Comparison of ENCODE assay signal across 9 cellular contexts in genomic region chr6:3592371-3592941, GRCh38.
A peak's percentile ranks its signal among the peaks of the same experiment; 100 is the strongest.
DNase-seq lines count a peak whose midpoint lies in the region; ATAC-seq and TF ChIP-seq lines count a peak whose summit lies in the region.
"Had no signal": no experiment of that assay in that cellular context is flagged by ENCODE, and none has a peak within 500 bp of the region (broad histone marks: within the 10 kb centered on the region; RNA-seq: fewer than 3 reads in every experiment).

No MANE protein-coding gene starts in this region.

- RAD21 ChIA-PET in HCT116 (lab: Charles Lee; ENCODE audit: low non-redundant PET in 1 of 2, low total read pairs in 2 of 2, uncharacterized antibody in 2 of 2, unreplicated experiment in 2 of 2), result no interaction called here

- no peaks in the 10 kb centered on the region for H3K36me3 ChIP-seq in HCT116 (ENCODE audit: control insufficient read depth in 1 of 2, insufficient read depth in 2 of 2, low read length in 2 of 2)

- ATAC-seq in HCT116 (no peak), SK-N-SH treated with all-trans-retinoic acid at 6 μM for 48 hours (no peak), GM21825 (IDR thresholded peaks at IDR 0.05; ENCODE audit: unreplicated experiment) (no peak)
- peak; percentile 45 for ATAC-seq in stimulated activated effector memory CD8-positive, alpha-beta T cell treated with anti-CD3 and anti-CD28 coated beads, Interleukin-12 subunit alpha, Interleukin-12 subunit beta, amount 100 ng/mL, for 72 hours

- POLR2A ChIA-PET in HCT116 (lab: Charles Lee) (no interaction called here), RWPE1 (lab: Yijun Ruan, JAX; ENCODE audit: low non-redundant PET) (no interaction called here)

- H3K4me3 Mint-ChIP-seq in stimulated activated effector memory CD8-positive, alpha-beta T cell treated with anti-CD3 and anti-CD28 coated beads, Interleukin-12 subunit alpha, Interleukin-12 subunit beta, amount 100 ng/mL, for 72 hours, result no peak overlapping the region
- no peak overlapping the region for H3K4me3 Mint-ChIP-seq in glutamatergic neuron (ENCODE audit: unreplicated experiment)
- H3K4me3 Mint-ChIP-seq: natural killer cell had no signal

- TF ChIP-seq POLR2A in HCT116 (IDR thresholded peaks at IDR 0.05; ENCODE audit: borderline replicate concordance, extremely low read depth, insufficient read depth, insufficient read length), result no peak

- DNase-seq in HCT116 (ENCODE audit: low read depth, low spot score) (peak; percentile 24), RWPE1 (ENCODE audit: low spot score) (peak; percentile 93), fibroblast of gingiva (ENCODE audit: low read depth) (peak; percentile 95), glutamatergic neuron (no peak)
- DNase-seq in stimulated activated effector memory CD8-positive, alpha-beta T cell treated with anti-CD3 and anti-CD28 coated beads, Interleukin-12 subunit alpha, Interleukin-12 subunit beta, amount 100 ng/mL, for 72 hours (ENCODE audit: low spot score in 2 of 2), result no peak
- no peak for DNase-seq in stimulated activated CD4-positive, alpha-beta T cell treated with anti-CD3 and anti-CD28 coated beads, Interleukin-2, amount 100 ng/mL, for 48 hours
- DNase-seq: natural killer cell had no signal

- H3K27ac ChIP-seq in HCT116 (ENCODE audit: low read depth, low read length), result no peak overlapping the region
- H3K27ac ChIP-seq in RWPE1, result peak overlapping the region; percentile 89

- no peaks in the 10 kb centered on the region for H3K79me2 ChIP-seq in HCT116 (ENCODE audit: insufficient read depth, low read length)

- no peak overlapping the region for H3K27ac Mint-ChIP-seq in stimulated activated effector memory CD8-positive, alpha-beta T cell treated with anti-CD3 and anti-CD28 coated beads, Interleukin-12 subunit alpha, Interleukin-12 subunit beta, amount 100 ng/mL, for 72 hours
- H3K27ac Mint-ChIP-seq in glutamatergic neuron (ENCODE audit: unreplicated experiment), result no peak overlapping the region
- H3K27ac Mint-ChIP-seq: natural killer cell had no signal

- H3K27me3 ChIP-seq in HCT116 (ENCODE audit: insufficient read depth, low read length), result no peaks in the 10 kb centered on the region

- intact Hi-C loops in HCT116 (cut with micrococcal nuclease), result no loop called here

- H3K4me1 ChIP-seq in HCT116 (ENCODE audit: control insufficient read depth in 1 of 2, insufficient read depth in 2 of 2, low read length in 2 of 2), result peaks cover 0 to 10% of the 10 kb centered on the region in 2 experiments; a peak in 2 of 4 replicates

- H3K9ac ChIP-seq in HCT116 (ENCODE audit: low read length), result no peak overlapping the region

- TF ChIP-seq CTCF in HCT116 (IDR thresholded peaks at IDR 0.05 in 2 of 3, conservative IDR thresholded peaks at IDR 0.05 in 1 of 3; ENCODE audit: borderline replicate concordance in 1 of 3, insufficient read depth in 1 of 3, low read depth in 2 of 3, low read length in 2 of 3) (no peak), RWPE1 (conservative IDR thresholded peaks at IDR 0.05; ENCODE audit: low read depth) (no peak), glutamatergic neuron (IDR thresholded peaks at IDR 0.05; ENCODE audit: partially characterized antibody, unreplicated experiment) (no peak)

- no peaks in the 10 kb centered on the region for H3K9me3 Mint-ChIP-seq in stimulated activated effector memory CD8-positive, alpha-beta T cell treated with anti-CD3 and anti-CD28 coated beads, Interleukin-12 subunit alpha, Interleukin-12 subunit beta, amount 100 ng/mL, for 72 hours
- H3K9me3 Mint-ChIP-seq in glutamatergic neuron (ENCODE audit: unreplicated experiment), result no peaks in the 10 kb centered on the region
- H3K9me3 Mint-ChIP-seq: natural killer cell had no signal

- H3K4me3 ChIP-seq in HCT116 (replicated peaks in 1 of 2; ENCODE audit: low read depth in 1 of 2, low read length in 2 of 2), result no peak overlapping the region

- H3K36me3 Mint-ChIP-seq in stimulated activated effector memory CD8-positive, alpha-beta T cell treated with anti-CD3 and anti-CD28 coated beads, Interleukin-12 subunit alpha, Interleukin-12 subunit beta, amount 100 ng/mL, for 72 hours, result no peaks in the 10 kb centered on the region
- H3K36me3 Mint-ChIP-seq in glutamatergic neuron (ENCODE audit: unreplicated experiment), result peaks cover 5% of the 10 kb centered on the region
- H3K36me3 Mint-ChIP-seq: natural killer cell had no signal

- no peak for TF ChIP-seq RAD21 in HCT116 (IDR thresholded peaks at IDR 0.05; ENCODE audit: low read depth)

- no TSS peak for BruUV-seq in HCT116 (replicated peaks; lab: Mats Ljungman, UMichigan)

- no peaks in the 10 kb centered on the region for H3K4me1 Mint-ChIP-seq in stimulated activated effector memory CD8-positive, alpha-beta T cell treated with anti-CD3 and anti-CD28 coated beads, Interleukin-12 subunit alpha, Interleukin-12 subunit beta, amount 100 ng/mL, for 72 hours
- H3K4me1 Mint-ChIP-seq in glutamatergic neuron (ENCODE audit: low read depth, unreplicated experiment), result no peaks in the 10 kb centered on the region

- CTCF ChIA-PET in HCT116 (lab: Charles Lee), result no interaction called here
- CTCF ChIA-PET in RWPE1 (lab: Yijun Ruan, JAX), result interaction anchor here (0.6 to 1.5 kb wide), 2 partner anchors 20 to 66 kb away, joined by 3 read pairs; no protein-coding TSS in a partner anchor

- H2AFZ ChIP-seq in HCT116 (ENCODE audit: low read depth, low read length, poor library complexity, severe bottlenecking), result no peak overlapping the region

- peaks cover 1% of the 10 kb centered on the region for H3K27me3 Mint-ChIP-seq in glutamatergic neuron (ENCODE audit: unreplicated experiment)

- H3K9me3 ChIP-seq in HCT116 (ENCODE audit: control insufficient read depth in 1 of 2, insufficient read depth in 1 of 2, low read depth in 1 of 2, low read length in 2 of 2), result peaks cover 0 to under 1% of the 10 kb centered on the region in 2 experiments; a peak in 1 of 4 replicates

- H4K20me1 ChIP-seq in HCT116 (ENCODE audit: insufficient read depth), result no peaks in the 10 kb centered on the region

- H3K9me2 ChIP-seq in HCT116 (ENCODE audit: insufficient read depth), result no peaks in the 10 kb centered on the region

- H3K4me2 ChIP-seq in HCT116 (ENCODE audit: low read length), result 0 out of 2 replicates have a peak overlapping the region, but pooled peaks have one; percentile 3

TF ChIP-seq in HCT116, 20 proteins besides CTCF, POLR2A, EP300 and RAD21 (continues in another document):
- TF ChIP-seq ATF3 (IDR thresholded peaks at IDR 0.05) (peak; percentile 77; the same call in 1 of the 2 replicates), JUND (IDR thresholded peaks at IDR 0.05) (peak; percentile 40; the same call in 1 of the 2 replicates), SIN3A (IDR thresholded peaks at IDR 0.05; ENCODE audit: low read depth) (peak; percentile 50; the same call in 1 of the 2 replicates), POLR2AphosphoS5 (IDR thresholded peaks at IDR 0.05; ENCODE audit: low read depth, low read length) (no peak), ZFX (IDR thresholded peaks at IDR 0.05) (no peak), EZH2 (IDR thresholded peaks at IDR 0.05) (no peak), SP1 (IDR thresholded peaks at IDR 0.05; ENCODE audit: low read depth) (peak; percentile 56), ELF1 (IDR thresholded peaks at IDR 0.05; ENCODE audit: borderline replicate concordance, low read depth) (no peak), CBX3 (IDR thresholded peaks at IDR 0.05; ENCODE audit: low read depth) (no peak; the same call in 1 of the 2 replicates), EGR1 (IDR thresholded peaks at IDR 0.05; ENCODE audit: low read depth) (no peak), MAX (IDR thresholded peaks at IDR 0.05) (no peak), FOSL1 (IDR thresholded peaks at IDR 0.05; ENCODE audit: low read depth) (peak; percentile 50), EZH2phosphoT487 (IDR thresholded peaks at IDR 0.05; ENCODE audit: borderline replicate concordance) (no peak), ZNF274 (IDR thresholded peaks at IDR 0.05; ENCODE audit: low read depth, low read length) (no peak), YY1 (IDR thresholded peaks at IDR 0.05; ENCODE audit: extremely low read depth, insufficient replicate concordance, low read depth, low read length) (no peak)

TF ChIP-seq in SK-N-SH treated with all-trans-retinoic acid at 6 μM for 48 hours, 23 proteins besides CTCF, POLR2A, EP300 and RAD21 (continues in another document):
- TF ChIP-seq ZNF565 (CRISPR knock-in tag; conservative IDR thresholded peaks at IDR 0.05; ENCODE audit: low read depth), result no peak
- TF ChIP-seq SNAI2 (CRISPR knock-in tag; IDR thresholded peaks at IDR 0.05), result no peak
- no peak for TF ChIP-seq ISL1 (CRISPR knock-in tag; IDR thresholded peaks at IDR 0.05)
- no peak for TF ChIP-seq ZFP30 (CRISPR knock-in tag; IDR thresholded peaks at IDR 0.05)
- no peak for TF ChIP-seq BACH2 (CRISPR knock-in tag; IDR thresholded peaks at IDR 0.05; ENCODE audit: borderline replicate concordance)
- TF ChIP-seq CSDC2 (CRISPR knock-in tag; IDR thresholded peaks at IDR 0.05), result no peak
- TF ChIP-seq TOX (CRISPR knock-in tag; IDR thresholded peaks at IDR 0.05; ENCODE audit: borderline replicate concordance), result no peak
- no peak for TF ChIP-seq ZFP3 (CRISPR knock-in tag; IDR thresholded peaks at IDR 0.05)
- no peak for TF ChIP-seq ZC3H10 (CRISPR knock-in tag; IDR thresholded peaks at IDR 0.05)
- TF ChIP-seq PPARA (CRISPR knock-in tag; IDR thresholded peaks at IDR 0.05; ENCODE audit: borderline replicate concordance), result no peak
- TF ChIP-seq ESRRG (CRISPR knock-in tag; IDR thresholded peaks at IDR 0.05), result no peak
- TF ChIP-seq CSRNP3 (CRISPR knock-in tag; IDR thresholded peaks at IDR 0.05), result no peak

Comparison
In these comparisons a context has a peak if more than half of its experiments do, and no peak if none do; other contexts are left out.
1. DNase-seq: peak in HCT116 (single experiment), RWPE1 (single experiment) and fibroblast of gingiva (single experiment); none in stimulated activated effector memory CD8-positive, alpha-beta T cell treated with anti-CD3 and anti-CD28 coated beads, Interleukin-12 subunit alpha, Interleukin-12 subunit beta, amount 100 ng/mL, for 72 hours (0 of 2), stimulated activated CD4-positive, alpha-beta T cell treated with anti-CD3 and anti-CD28 coated beads, Interleukin-2, amount 100 ng/mL, for 48 hours (0 of 2) and glutamatergic neuron (single experiment).